In genomic region chr17:62760059-62760887, GRCh38 we compare ENCODE assay signal across 2 cellular contexts.
TF ChIP-seq lines count a peak whose summit lies in the region.

No MANE protein-coding gene starts in this region.

TF ChIP-seq in IMR-90, 13 proteins besides CTCF, POLR2A, EP300 and RAD21:
- TF ChIP-seq MXI1 (IDR thresholded peaks at IDR 0.05; ENCODE audit: borderline replicate concordance, low read depth, low read length) (no peak), CHD1 (IDR thresholded peaks at IDR 0.05; ENCODE audit: low read depth, low read length) (no peak), MAFK (IDR thresholded peaks at IDR 0.05; ENCODE audit: low read depth, low read length) (no peak), SMC3 (IDR thresholded peaks at IDR 0.05; ENCODE audit: low read depth, low read length) (no peak), BHLHE40 (IDR thresholded peaks at IDR 0.05; ENCODE audit: low read depth, low read length) (no peak), NFE2L2 (IDR thresholded peaks at IDR 0.05; ENCODE audit: low read depth, low read length) (no peak), RCOR1 (IDR thresholded peaks at IDR 0.05; ENCODE audit: insufficient replicate concordance, low read length) (no peak), RFX5 (IDR thresholded peaks at IDR 0.05; ENCODE audit: low read depth, low read length) (no peak), USF2 (IDR thresholded peaks at IDR 0.05; ENCODE audit: low read depth, low read length) (no peak), FOS (IDR thresholded peaks at IDR 0.05; ENCODE audit: low read depth, low read length) (no peak), CEBPB (IDR thresholded peaks at IDR 0.05; ENCODE audit: low read depth, low read length) (no peak), MAZ (IDR thresholded peaks at IDR 0.05; ENCODE audit: borderline replicate concordance, low read depth, low read length) (no peak)
- TF ChIP-seq, protein P1, sequence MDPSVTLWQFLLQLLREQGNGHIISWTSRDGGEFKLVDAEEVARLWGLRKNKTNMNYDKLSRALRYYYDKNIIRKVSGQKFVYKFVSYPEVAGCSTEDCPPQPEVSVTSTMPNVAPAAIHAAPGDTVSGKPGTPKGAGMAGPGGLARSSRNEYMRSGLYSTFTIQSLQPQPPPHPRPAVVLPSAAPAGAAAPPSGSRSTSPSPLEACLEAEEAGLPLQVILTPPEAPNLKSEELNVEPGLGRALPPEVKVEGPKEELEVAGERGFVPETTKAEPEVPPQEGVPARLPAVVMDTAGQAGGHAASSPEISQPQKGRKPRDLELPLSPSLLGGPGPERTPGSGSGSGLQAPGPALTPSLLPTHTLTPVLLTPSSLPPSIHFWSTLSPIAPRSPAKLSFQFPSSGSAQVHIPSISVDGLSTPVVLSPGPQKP (IDR thresholded peaks at IDR 0.05; ENCODE audit: borderline replicate concordance, low read depth, low read length): no peak

TF ChIP-seq in endothelial cell of umbilical vein, 7 proteins besides CTCF, POLR2A, EP300 and RAD21:
- peak; percentile 17 for TF ChIP-seq JUN (IDR thresholded peaks at IDR 0.05; ENCODE audit: borderline replicate concordance, insufficient read depth, insufficient read length, low read depth)
- TF ChIP-seq MYC (IDR thresholded peaks at IDR 0.05; ENCODE audit: low read depth, low read length): no peak
